ENCODE assay signal across 1 cellular context in genomic region chr15:66251790-66252355, GRCh38.
TF ChIP-seq lines count a peak whose summit lies in the region.

No MANE protein-coding gene starts in this region.

TF ChIP-seq in K562, 482 proteins besides CTCF, POLR2A, EP300 and RAD21:
- TF ChIP-seq ZNF431 (CRISPR knock-in tag; IDR thresholded peaks at IDR 0.05) (no peak), SPI1 (IDR thresholded peaks at IDR 0.05; ENCODE audit: borderline replicate concordance, low read depth, low read length) (peak; percentile 36; the same call in 1 of the 2 replicates)
